In the genomic region with DNA sequence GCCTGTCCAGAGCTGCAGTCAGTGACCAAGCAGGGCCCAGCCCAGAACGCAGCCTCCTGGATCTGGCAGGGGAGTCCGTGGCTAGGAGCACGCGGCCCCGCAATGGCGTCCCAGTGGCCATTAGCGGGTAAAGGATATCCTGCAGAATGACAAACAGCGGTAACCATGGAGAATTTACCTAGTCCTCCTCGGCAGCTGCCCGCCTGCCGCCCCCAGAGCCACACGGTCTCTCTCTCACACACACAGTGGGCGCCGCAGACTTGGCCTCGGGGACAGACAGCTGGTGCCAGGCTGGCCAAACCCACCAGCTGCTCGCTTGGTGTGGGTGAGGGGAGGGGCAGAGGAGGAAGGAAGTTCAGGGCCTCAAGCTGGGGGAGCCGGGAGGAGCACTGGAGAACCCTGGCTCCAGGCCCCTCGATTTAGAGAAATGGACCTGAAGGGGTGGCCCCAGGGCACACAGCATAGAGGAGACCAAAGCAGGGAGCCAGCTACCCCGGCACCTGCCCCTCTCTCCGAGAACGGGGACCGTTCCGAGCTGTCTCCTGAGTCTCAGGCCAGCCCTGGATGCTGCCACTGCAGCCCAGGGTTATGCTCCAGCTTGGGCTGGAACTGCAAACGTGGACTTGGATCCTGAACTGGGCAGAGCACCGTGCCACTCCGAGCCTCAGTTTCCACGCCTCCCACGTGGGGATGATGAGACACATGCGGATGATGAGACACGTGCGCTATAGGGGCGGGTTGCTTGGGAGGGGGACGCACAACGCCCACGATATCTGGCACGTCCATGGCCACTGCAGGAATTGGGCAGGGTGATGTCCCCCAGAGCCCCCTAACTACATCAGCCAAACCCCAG, we compare ENCODE assay signal across 8 cellular contexts. TPM values are rescaled to one million over a fixed set of nuclear protein-coding genes. Genes with fewer than 3 reads are reported as not detected.
DNase-seq lines count a peak whose midpoint lies in the region; ATAC-seq, FAIRE-seq and TF ChIP-seq lines count a peak whose summit lies in the region.

No MANE protein-coding gene starts in this region.

- H3K36me3 ChIP-seq in K562 (ENCODE audit: control insufficient read depth, insufficient read depth, low read length), result peaks cover 30% of the 10 kb centered on the region; the same call in 2 of the 3 replicates
- H3K36me3 ChIP-seq in muscle layer of duodenum (ENCODE audit: control insufficient read depth in 1 of 2, insufficient read depth in 2 of 2, low read length in 2 of 2), result peaks cover 2 to 35% of the 10 kb centered on the region in 2 donors
- H3K36me3 ChIP-seq in vagina, result peaks cover 0 to 16% of the 10 kb centered on the region in 2 donors

- 83% methylated on average over 32 of the region's 36 CpGs for WGBS in K562 (ENCODE audit: insufficient coverage, low coverage, missing lambda C conversion rate)

- H3K27ac ChIP-seq in K562 (ENCODE audit: extremely low read depth, low read depth, low read length), result no peak overlapping the region
- peak overlapping the region; percentile 39 for H3K27ac ChIP-seq in muscle layer of duodenum (ENCODE audit: low read length)
- peak overlapping the region; percentile 88 for H3K27ac ChIP-seq in vagina

- no peak for TF ChIP-seq EP300 in K562 (IDR thresholded peaks at IDR 0.05; ENCODE audit: low read length)

- no peaks in the 10 kb centered on the region for H3K9me1 ChIP-seq in K562 (ENCODE audit: control insufficient read depth, insufficient read depth, low read length)

- peaks cover 6 to 44% of the 10 kb centered on the region in 2 experiments; a peak in 2 of 5 replicates for H3K4me1 ChIP-seq in K562 (replicated peaks in 1 of 2; ENCODE audit: control insufficient read depth in 2 of 2, insufficient read depth in 2 of 2, low read length in 2 of 2)
- peaks cover 0 to 36% of the 10 kb centered on the region in 2 donors for H3K4me1 ChIP-seq in muscle layer of duodenum (ENCODE audit: control insufficient read depth in 1 of 2, insufficient read depth in 2 of 2, low read length in 2 of 2)
- H3K4me1 ChIP-seq in vagina, result peaks cover 57% of the 10 kb centered on the region

- H3K27me3 ChIP-seq in K562 (ENCODE audit: control insufficient read depth in 2 of 2, insufficient read depth in 2 of 2, low read length in 2 of 2), result no peaks in the 10 kb centered on the region
- H3K27me3 ChIP-seq in muscle layer of duodenum (ENCODE audit: low read depth, low read length), result no peaks in the 10 kb centered on the region
- no peaks in the 10 kb centered on the region for H3K27me3 ChIP-seq in vagina

- in situ Hi-C loops in K562 (cut with MboI), result no loop called here

- no peak for TF ChIP-seq CTCF in K562 (IDR thresholded peaks at IDR 0.05 in 2 of 3, conservative IDR thresholded peaks at IDR 0.05 in 1 of 3; ENCODE audit: insufficient read depth in 2 of 3, low read depth in 1 of 3, low read length in 3 of 3)
- no peak for TF ChIP-seq CTCF in vagina (IDR thresholded peaks at IDR 0.05)

- H3K4me3 ChIP-seq in K562 (no peak overlapping the region), muscle layer of duodenum (ENCODE audit: low read depth in 1 of 2, low read length in 2 of 2) (peak overlapping the region in 1 of 2 donors; percentile 19), vagina (no peak overlapping the region)

- H2AFZ ChIP-seq in K562 (ENCODE audit: low read depth, low read length), result no peak overlapping the region

- H3K4me2 ChIP-seq in K562 (ENCODE audit: insufficient read depth, low read length), result no peak overlapping the region

- H3K79me2 ChIP-seq in K562 (ENCODE audit: control insufficient read depth, insufficient read depth, low read length), result peaks cover 27% of the 10 kb centered on the region

- peak; percentile 94 for DNase-seq in COR-L47 (lab: John Stamatoyannopoulos, UW)
- DNase-seq in NCI-H1105 treated with DMSO at 0.1 percent for 48 hours (lab: John Stamatoyannopoulos, UW), result peak; percentile 93
- DNase-seq in K562 (ENCODE audit: extremely low read depth in 1 of 4, low spot score in 3 of 4), result no peak
- no peak for DNase-seq in vagina (ENCODE audit: extremely low spot score in 2 of 2)
- DNase-seq in A172 (ENCODE audit: low spot score), result no peak
- DNase-seq in LoVo (ENCODE audit: low spot score), result no peak

- H3K9me3 ChIP-seq in K562 (replicated peaks; ENCODE audit: control insufficient read depth, insufficient read depth, low read depth, low read length), result no peaks in the 10 kb centered on the region
- no peaks in the 10 kb centered on the region for H3K9me3 ChIP-seq in muscle layer of duodenum (ENCODE audit: control insufficient read depth in 1 of 2, low read length in 2 of 2)
- H3K9me3 ChIP-seq in vagina, result no peaks in the 10 kb centered on the region

- no peaks in the 10 kb centered on the region for H4K20me1 ChIP-seq in K562 (replicated peaks; ENCODE audit: control insufficient read depth, insufficient read depth, low read length)

- POLR2A ChIA-PET in K562 (lab: Yijun Ruan, JAX), result interaction anchor here (0.6 to 1.2 kb wide), 4 partner anchors 10 to 321 kb away, joined by 3 to 6 read pairs (median 3); a partner anchor contains a TSS

- intact Hi-C loops in K562 (cut with micrococcal nuclease), result no loop called here
- intact Hi-C loops in vagina (cut with DNase I), result loop anchor here (10.0 kb wide), 2 partner anchors 117 to 337 kb away; a partner anchor contains a TSS

- no peak for ATAC-seq in K562
- no peak for ATAC-seq in HG03159 (IDR thresholded peaks at IDR 0.05; ENCODE audit: unreplicated experiment)

- H3K9ac ChIP-seq in K562 (ENCODE audit: insufficient read depth in 1 of 2, low read depth in 2 of 2, low read length in 2 of 2), result peak overlapping the region in 1 of 2 experiments; percentile 58; a peak in 2 of 4 replicates

- TF ChIP-seq POLR2A in K562 (conservative IDR thresholded peaks at IDR 0.05), result no peak
- TF ChIP-seq POLR2A in vagina (IDR thresholded peaks at IDR 0.05), result no peak

- CTCF ChIA-PET in K562 (lab: Yijun Ruan, JAX; ENCODE audit: low intra/inter-chr PET ratio), result no interaction called here

- no peak for FAIRE-seq in K562 (lab: Jason Lieb, UNC)

- BruUV-seq in K562 (replicated peaks; lab: Mats Ljungman, UMichigan), result no TSS peak

- TF ChIP-seq RAD21 in K562 (CRISPR knock-in tag; conservative IDR thresholded peaks at IDR 0.05 in 1 of 2, IDR thresholded peaks at IDR 0.05 in 1 of 2), result no peak

RNA-seq across cellular contexts. Expression of a gene that starts 3.4 kb away (rescaled TPM):
- total RNA-seq in K562 (2011; cell fraction: chromatin; rRNA removed; ENCODE audit: low replicate concordance), result 10.7 and 13.8 TPM in 2 replicates
- 6.8 and 7.7 TPM in 2 replicates for total RNA-seq in K562 (2011; cell fraction: nucleolus; rRNA removed)
- 12.2 and 23.9 TPM in 2 replicates for total RNA-seq in K562 (2011; cell fraction: nucleoplasm; rRNA removed)
- 48.8 and 76.0 TPM in 2 replicates for total RNA-seq in K562 (2014; rRNA removed)
- 74.3 and 75.5 TPM in 2 replicates for total RNA-seq in K562 (2014; rRNA removed; fragmentation: Illumina TruSeq; extraction: Trizol)
- total RNA-seq in K562 (2015; rRNA removed; fragmentation: Illumina TruSeq; extraction: Trizol), result 53.4 and 56.5 TPM in 2 replicates
- 57.9 and 64.7 TPM in 2 replicates for total RNA-seq in K562 (2021)
- 75.3 and 130 TPM in 2 replicates for polyA plus RNA-seq in K562 (2011; rRNA removed)
- 33.0 and 59.0 TPM in 2 replicates for polyA plus RNA-seq in K562 (2011; cell fraction: cytosol; rRNA removed)
- 16.3 and 26.6 TPM in 2 replicates for polyA plus RNA-seq in K562 (2011; cell fraction: nucleus; rRNA removed)
- polyA plus RNA-seq in K562 (2012), result 37.3 and 64.5 TPM in 2 replicates
- polyA plus RNA-seq in K562 (2014; fragmentation: Illumina TruSeq; extraction: Trizol), result 86.2 and 99.9 TPM in 2 replicates
- polyA plus RNA-seq in K562 (2014; fragmentation: Nextera tagmentation; extraction: Ambion mirVana), result 10 to 100 TPM; 26.0 to 28.2 TPM
- 59.2 and 83.0 TPM in 2 replicates for polyA plus RNA-seq in K562 (2014; rRNA removed)
- 33.6 and 45.3 TPM in 2 replicates for polyA minus RNA-seq in K562 (2011; rRNA and poly(A)+ RNA removed)
- polyA minus RNA-seq in K562 (2011; cell fraction: cytosol; rRNA and poly(A)+ RNA removed), result 13.5 and 23.6 TPM in 2 replicates
- 5.1 and 7.8 TPM in 2 replicates for polyA minus RNA-seq in K562 (2011; cell fraction: nucleus; rRNA and poly(A)+ RNA removed)
- total RNA-seq in vagina, result 80.3 TPM
- 252 and 256 TPM in 2 replicates for total RNA-seq in A172 (2014; rRNA removed; shearing (Covaris generic))

RNA-seq across cellular contexts. Expression of a gene that starts 35.0 kb away (rescaled TPM):
- 43.4 and 69.0 TPM in 2 replicates for total RNA-seq in K562 (2011; cell fraction: chromatin; rRNA removed; ENCODE audit: low replicate concordance)
- 60.1 and 65.2 TPM in 2 replicates for total RNA-seq in K562 (2011; cell fraction: nucleolus; rRNA removed)
- 57.9 and 58.3 TPM in 2 replicates for total RNA-seq in K562 (2011; cell fraction: nucleoplasm; rRNA removed)
- total RNA-seq in K562 (2014; rRNA removed), result 23.4 and 26.4 TPM in 2 replicates
- 32.5 and 34.7 TPM in 2 replicates for total RNA-seq in K562 (2014; rRNA removed; fragmentation: Illumina TruSeq; extraction: Trizol)
- 45.5 and 50.9 TPM in 2 replicates for total RNA-seq in K562 (2015; rRNA removed; fragmentation: Illumina TruSeq; extraction: Trizol)
- 23.1 and 24.0 TPM in 2 replicates for total RNA-seq in K562 (2021)
- 15.2 and 16.7 TPM in 2 replicates for polyA plus RNA-seq in K562 (2011; rRNA removed)
- 23.7 and 26.5 TPM in 2 replicates for polyA plus RNA-seq in K562 (2011; cell fraction: cytosol; rRNA removed)
- polyA plus RNA-seq in K562 (2011; cell fraction: nucleus; rRNA removed), result 7.3 and 10.9 TPM in 2 replicates
- polyA plus RNA-seq in K562 (2012), result 19.2 and 25.8 TPM in 2 replicates
- polyA plus RNA-seq in K562 (2014; fragmentation: Illumina TruSeq; extraction: Trizol), result 33.3 and 37.1 TPM in 2 replicates
- polyA plus RNA-seq in K562 (2014; fragmentation: Nextera tagmentation; extraction: Ambion mirVana), result 10 to 100 TPM; 52.6 to 55.6 TPM
- polyA plus RNA-seq in K562 (2014; rRNA removed), result 29.6 and 32.3 TPM in 2 replicates
- polyA minus RNA-seq in K562 (2011; rRNA and poly(A)+ RNA removed), result 18.5 and 22.0 TPM in 2 replicates
- 15.7 and 18.5 TPM in 2 replicates for polyA minus RNA-seq in K562 (2011; cell fraction: cytosol; rRNA and poly(A)+ RNA removed)
- polyA minus RNA-seq in K562 (2011; cell fraction: nucleus; rRNA and poly(A)+ RNA removed), result 16.8 and 24.9 TPM in 2 replicates
- 12.8 TPM for total RNA-seq in vagina
- 14.8 and 20.2 TPM in 2 replicates for total RNA-seq in A172 (2014; rRNA removed; shearing (Covaris generic))

RNA-seq across cellular contexts. Expression of a gene that starts 35.3 kb away (rescaled TPM):
- 95.6 and 362 TPM in 2 replicates for total RNA-seq in K562 (2011; cell fraction: chromatin; rRNA removed; ENCODE audit: low replicate concordance)
- 57.4 and 73.7 TPM in 2 replicates for total RNA-seq in K562 (2011; cell fraction: nucleolus; rRNA removed)
- 121 and 152 TPM in 2 replicates for total RNA-seq in K562 (2011; cell fraction: nucleoplasm; rRNA removed)
- total RNA-seq in K562 (2014; rRNA removed) (59.3 and 63.6 TPM in 2 replicates), K562 (2014; rRNA removed; fragmentation: Illumina TruSeq; extraction: Trizol) (78.6 and 87.5 TPM in 2 replicates), K562 (2015; rRNA removed; fragmentation: Illumina TruSeq; extraction: Trizol) (97.0 and 103 TPM in 2 replicates), K562 (2021) (54.5 and 60.0 TPM in 2 replicates), vagina (17.9 TPM)
- polyA plus RNA-seq in K562 (2011; rRNA removed) (53.2 and 61.1 TPM in 2 replicates), K562 (2014; fragmentation: Illumina TruSeq; extraction: Trizol) (38.5 and 45.8 TPM in 2 replicates), K562 (2014; fragmentation: Nextera tagmentation; extraction: Ambion mirVana) (10 to 100 TPM; 14.2 to 22.5 TPM), K562 (2014; rRNA removed) (50.1 and 53.3 TPM in 2 replicates)
- polyA plus RNA-seq in K562 (2011; cell fraction: cytosol; rRNA removed), result 8.5 and 16.3 TPM in 2 replicates
- 44.8 and 56.5 TPM in 2 replicates for polyA plus RNA-seq in K562 (2011; cell fraction: nucleus; rRNA removed)
- polyA plus RNA-seq in K562 (2012), result 21.3 and 22.8 TPM in 2 replicates
- polyA minus RNA-seq in K562 (2011; rRNA and poly(A)+ RNA removed), result 105 and 130 TPM in 2 replicates
- 26.8 and 38.2 TPM in 2 replicates for polyA minus RNA-seq in K562 (2011; cell fraction: cytosol; rRNA and poly(A)+ RNA removed)
- polyA minus RNA-seq in K562 (2011; cell fraction: nucleus; rRNA and poly(A)+ RNA removed), result 78.4 and 135 TPM in 2 replicates
- total RNA-seq in A172 (2014; rRNA removed; shearing (Covaris generic)), result 59.8 and 75.1 TPM in 2 replicates

Comparison
In these comparisons a context has a peak if more than half of its experiments do, and no peak if none do; other contexts are left out.
1. DNase-seq: peak in COR-L47 (single experiment) and NCI-H1105 treated with DMSO at 0.1 percent for 48 hours (single experiment); none in K562 (0 of 4), vagina (0 of 2), A172 (single experiment) and LoVo (single experiment).